In genomic region chr4:112145820-112146813, GRCh38 we compare ENCODE assay signal across 8 cellular contexts. TPM values are rescaled to one million over a fixed set of nuclear protein-coding genes. Genes with fewer than 3 reads are reported as not detected.
DNase-seq lines count a peak whose midpoint lies in the region; TF ChIP-seq lines count a peak whose summit lies in the region.

No MANE protein-coding gene starts in this region.

- H3K36me3 ChIP-seq in Loucy (ENCODE audit: insufficient read depth, low read length), result no peaks in the 10 kb centered on the region
- no peaks in the 10 kb centered on the region for H3K36me3 ChIP-seq in duodenal mucosa (ENCODE audit: control insufficient read depth in 1 of 2, insufficient read depth in 2 of 2, low read length in 2 of 2)

- H3K4me3 ChIP-seq in Loucy (ENCODE audit: low read length, poor library complexity, severe bottlenecking), result peak overlapping the region; percentile 90
- peak overlapping the region; percentile 71 to 92 for H3K4me3 ChIP-seq in duodenal mucosa (ENCODE audit: low read depth in 1 of 2, low read length in 2 of 2)
- H3K4me3 ChIP-seq in lower leg skin (ENCODE audit: low read depth, poor library complexity, severe bottlenecking), result peak overlapping the region; percentile 63

- peak overlapping the region; percentile 71 for H3K9ac ChIP-seq in Loucy (ENCODE audit: low read depth, low read length, poor library complexity, severe bottlenecking)
- peak overlapping the region; percentile 62 to 80 for H3K9ac ChIP-seq in duodenal mucosa (ENCODE audit: low read depth in 1 of 2, low read length in 2 of 2)

- H2AFZ ChIP-seq in Loucy (ENCODE audit: low read length), result peak overlapping the region; percentile 95

- H3K27ac Mint-ChIP-seq in activated CD4-positive, alpha-beta T cell treated with anti-CD3 and anti-CD28 coated beads, Interleukin-2, amount 10 ng/mL, durations not matched to agents 24 days and 14 days, result peak overlapping the region; percentile 95

- intact Hi-C loops in activated CD4-positive, alpha-beta T cell treated with anti-CD3 and anti-CD28 coated beads, Interleukin-2, amount 10 ng/mL, durations not matched to agents 24 days and 14 days (cut with micrococcal nuclease), result loop anchor here (1.0 to 5.0 kb wide), 8 partner anchors 15 to 491 kb away; partner anchors contain the start of genes AP1AR, LARP7, TIFA and ZGRF1
- intact Hi-C loops in lower leg skin (cut with DNase I; ENCODE audit: low total_unique reads), result no loop called here

- H4K20me1 ChIP-seq in Loucy (ENCODE audit: insufficient read depth, low read length, poor library complexity, severe bottlenecking), result no peaks in the 10 kb centered on the region

- TF ChIP-seq CTCF in GM13976 (IDR thresholded peaks at IDR 0.05; ENCODE audit: borderline replicate concordance, control extremely low read depth, extremely low read depth, insufficient read depth, missing control alignments), result no peak
- no peak for TF ChIP-seq CTCF in Loucy (conservative IDR thresholded peaks at IDR 0.05; ENCODE audit: low read length)
- no peak for TF ChIP-seq CTCF in lower leg skin (IDR thresholded peaks at IDR 0.05)

- TF ChIP-seq POLR2A in lower leg skin (IDR thresholded peaks at IDR 0.05), result no peak

- H3K9me3 ChIP-seq in Loucy (ENCODE audit: insufficient read depth, low read depth, low read length) (no peaks in the 10 kb centered on the region), duodenal mucosa (ENCODE audit: control insufficient read depth in 1 of 2, low read length in 2 of 2) (no peaks in the 10 kb centered on the region)

- H3K4me1 Mint-ChIP-seq in activated CD4-positive, alpha-beta T cell treated with anti-CD3 and anti-CD28 coated beads, Interleukin-2, amount 10 ng/mL, durations not matched to agents 24 days and 14 days, result peaks cover 45% of the 10 kb centered on the region

- no peaks in the 10 kb centered on the region for H3K27me3 Mint-ChIP-seq in activated CD4-positive, alpha-beta T cell treated with anti-CD3 and anti-CD28 coated beads, Interleukin-2, amount 10 ng/mL, durations not matched to agents 24 days and 14 days

- peaks cover 15% of the 10 kb centered on the region for H3K79me2 ChIP-seq in Loucy (ENCODE audit: insufficient read depth, low read length)

- peak overlapping the region; percentile 15 for H3K27ac ChIP-seq in duodenal mucosa (ENCODE audit: low read depth, low read length)

- peak overlapping the region; percentile 84 for H3K4me2 ChIP-seq in Loucy (ENCODE audit: low read depth, low read length, poor library complexity, severe bottlenecking)

- H3K36me3 Mint-ChIP-seq in activated CD4-positive, alpha-beta T cell treated with anti-CD3 and anti-CD28 coated beads, Interleukin-2, amount 10 ng/mL, durations not matched to agents 24 days and 14 days (ENCODE audit: low read depth), result peaks cover 9% of the 10 kb centered on the region

- WGBS in lower leg skin, 2 donors, result 2 to 3% methylated on average over 33 to 50 of the region's 50 CpGs

- H3K9me3 Mint-ChIP-seq in activated CD4-positive, alpha-beta T cell treated with anti-CD3 and anti-CD28 coated beads, Interleukin-2, amount 10 ng/mL, durations not matched to agents 24 days and 14 days, result no peaks in the 10 kb centered on the region

- peak overlapping the region; percentile 89 for H3K4me3 Mint-ChIP-seq in activated CD4-positive, alpha-beta T cell treated with anti-CD3 and anti-CD28 coated beads, Interleukin-2, amount 10 ng/mL, durations not matched to agents 24 days and 14 days

- in situ Hi-C loops in GM13976 (cut with MboI; ENCODE audit: low sequenced_read_pairs, unreplicated experiment), result no loop called here

- no peaks in the 10 kb centered on the region for H3K9me2 ChIP-seq in Loucy (replicated peaks; ENCODE audit: low read depth, low read length)

- H3F3A ChIP-seq in Loucy (ENCODE audit: low read depth), result no peaks in the 10 kb centered on the region

- H3K27me3 ChIP-seq in Loucy (ENCODE audit: insufficient read depth, low read length, poor library complexity, severe bottlenecking) (no peaks in the 10 kb centered on the region), duodenal mucosa (ENCODE audit: control insufficient read depth in 1 of 2, insufficient read depth in 2 of 2, low read length in 2 of 2) (no peaks in the 10 kb centered on the region)

- peak; percentile 79 for DNase-seq in GM13976 (ENCODE audit: low spot score)
- DNase-seq in HCEC 1CT, result peak; percentile 15
- peak; percentile 87 for DNase-seq in activated CD4-positive, alpha-beta T cell treated with anti-CD3 and anti-CD28 coated beads, Interleukin-2, amount 10 ng/mL, durations not matched to agents 24 days and 14 days
- DNase-seq in lower leg skin (ENCODE audit: low spot score in 2 of 2), result peak; percentile 23 to 88
- peak; percentile 21 to 63 (median 34) for DNase-seq in stimulated activated CD4-positive, alpha-beta T cell treated with anti-CD3 and anti-CD28 coated beads, TNF-alpha, amount 100 ng/mL, for 1 hour (ENCODE audit: low read depth in 3 of 3, low spot score in 1 of 3)
- DNase-seq in NCI-H446 treated with DMSO at 0.1 percent for 48 hours (lab: John Stamatoyannopoulos, UW), result no peak

- H3K4me1 ChIP-seq in Loucy (ENCODE audit: insufficient read depth, low read length, poor library complexity, severe bottlenecking) (peaks cover 32% of the 10 kb centered on the region), duodenal mucosa (ENCODE audit: control insufficient read depth in 1 of 2, insufficient read depth in 2 of 2, low read length in 2 of 2) (peaks cover 0 to 7% of the 10 kb centered on the region in 2 donors)

RNA-seq across cellular contexts. Expression of gene FAM241A, which starts 0.9 kb away (rescaled TPM):
- total RNA-seq in activated CD4-positive, alpha-beta T cell treated with anti-CD3 and anti-CD28 coated beads, Interleukin-2, amount 10 ng/mL, durations not matched to agents 24 days and 14 days, result 6.2 and 6.7 TPM in 2 replicates
- total RNA-seq in lower leg skin, result 1 to 10 TPM; 4.0 to 5.6 (median 4.6) TPM
